13 cellular contexts compared by ENCODE assay signal in the genomic region with DNA sequence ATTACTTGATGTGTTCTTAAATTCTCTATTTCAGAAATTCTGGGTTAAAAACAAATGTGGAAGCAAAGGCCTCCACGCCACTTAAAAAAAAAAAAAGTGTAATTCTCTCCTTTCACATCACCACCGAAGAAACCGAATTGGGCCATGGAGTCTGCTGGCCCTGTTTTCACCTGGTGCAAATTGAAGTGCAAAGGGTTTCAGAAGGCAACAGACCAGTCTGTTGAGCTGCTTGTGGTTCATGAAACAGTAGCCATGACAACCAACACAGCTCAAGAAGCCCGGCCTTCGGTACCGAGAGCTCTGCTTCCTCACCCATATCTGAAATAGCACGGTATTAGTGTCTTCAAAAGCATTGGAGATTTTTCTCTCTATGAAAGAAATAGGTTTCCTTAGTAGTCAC.
DNase-seq lines count a peak whose midpoint lies in the region; ATAC-seq and TF ChIP-seq lines count a peak whose summit lies in the region.
"Had no signal": no experiment of that assay in that cellular context is flagged by ENCODE, and none has a peak within 500 bp of the region (broad histone marks: within the 10 kb centered on the region; RNA-seq: fewer than 3 reads in every experiment).

No MANE protein-coding gene starts in this region.

- TF ChIP-seq POLR2A in right lobe of liver (IDR thresholded peaks at IDR 0.05) = no peak

- H3K27me3 ChIP-seq in GM06990 (replicated peaks; ENCODE audit: control insufficient read depth, insufficient read depth, low read length) (no peaks in the 10 kb centered on the region), right lobe of liver (no peaks in the 10 kb centered on the region)
- H3K27me3 ChIP-seq: adrenal gland, pancreas had no signal

- no peak overlapping the region for H3K27ac ChIP-seq in right lobe of liver
- H3K27ac ChIP-seq: adrenal gland, GM23248, lower lobe of right lung, pancreas had no signal

- TF ChIP-seq CTCF in GM06990 (IDR thresholded peaks at IDR 0.05; ENCODE audit: insufficient read depth, low read length, poor library complexity, severe bottlenecking) = no peak
- TF ChIP-seq CTCF in right lobe of liver (IDR thresholded peaks at IDR 0.05) = no peak

- WGBS in right lobe of liver (ENCODE audit: insufficient coverage, low coverage, low lambda C conversion rate, missing lambda C conversion rate) = 100% methylated on average over 7 of the region's 7 CpGs

- H3K4me1 ChIP-seq in right lobe of liver = peaks cover 0 to 2% (median 0%) of the 10 kb centered on the region in 4 donors
- H3K4me1 ChIP-seq: adrenal gland, lower lobe of right lung, pancreas had no signal

- H3K36me3 ChIP-seq in GM06990 (ENCODE audit: control insufficient read depth, insufficient read depth, low read length) (peaks cover 2% of the 10 kb centered on the region), right lobe of liver (peaks cover 0 to 12% (median 0%) of the 10 kb centered on the region in 4 donors)
- H3K36me3 ChIP-seq: adrenal gland had no signal

- peak; percentile 33 for DNase-seq in GM06990 (ENCODE audit: extremely low read depth, insufficient read length)
- no peak for DNase-seq in occipital lobe (lab: John Stamatoyannopoulos, UW)
- no peak for DNase-seq in GOT3 (lab: John Stamatoyannopoulos, UW)
- no peak for DNase-seq in COLO668 (lab: John Stamatoyannopoulos, UW; ENCODE audit: unreplicated experiment)
- DNase-seq in right lobe of liver = no peak
- DNase-seq: adrenal gland, GM23248, lower lobe of right lung, NCI-H1694 treated with DMSO at 0.1 percent for 48 hours, pancreas had no signal

- peak; percentile 66 for ATAC-seq in GM19043 (IDR thresholded peaks at IDR 0.05; ENCODE audit: low read depth, unreplicated experiment)
- peak; percentile 44 for ATAC-seq in HG02840 (IDR thresholded peaks at IDR 0.05; ENCODE audit: low FRiP score, unreplicated experiment)
- peak; percentile 49 for ATAC-seq in HG03565 (IDR thresholded peaks at IDR 0.05; ENCODE audit: unreplicated experiment)
- ATAC-seq in right lobe of liver = no peak
- ATAC-seq: lower lobe of right lung had no signal

- H3K9me3 ChIP-seq in right lobe of liver = no peaks in the 10 kb centered on the region
- H3K9me3 ChIP-seq: adrenal gland, lower lobe of right lung, pancreas had no signal

- H3K4me3 ChIP-seq in GM06990 (replicated peaks; ENCODE audit: low read depth, low read length) (no peak overlapping the region), right lobe of liver (no peak overlapping the region)
- H3K4me3 ChIP-seq: adrenal gland, GM23248, lower lobe of right lung, pancreas had no signal

- intact Hi-C loops in right lobe of liver (cut with DNase I) = no loop called here

Comparison
In these comparisons a context has a peak if more than half of its experiments do, and no peak if none do; other contexts are left out.
1. ATAC-seq: peak in GM19043 (single experiment), HG02840 (single experiment) and HG03565 (single experiment); none in right lobe of liver (0 of 4).